Comparison of ENCODE assay signal across 8 cellular contexts in genomic region chr7:101941481-101942383, GRCh38.
DNase-seq lines count a peak whose midpoint lies in the region; ATAC-seq and TF ChIP-seq lines count a peak whose summit lies in the region.

No MANE protein-coding gene starts in this region.

- DNase-seq in GM04503 (ENCODE audit: low read depth): peak; percentile 60
- peak; percentile 74 for DNase-seq in RWPE2 (ENCODE audit: low spot score)
- DNase-seq in sigmoid colon: peak; percentile 86
- no peak for DNase-seq in globus pallidus (ENCODE audit: low spot score)
- no peak for DNase-seq in CD1c-positive myeloid dendritic cell (ENCODE audit: extremely low spot score)
- no peak for DNase-seq in 8988T

- no peak for TF ChIP-seq POLR2A in gastroesophageal sphincter (IDR thresholded peaks at IDR 0.05)
- no peak for TF ChIP-seq POLR2A in sigmoid colon (IDR thresholded peaks at IDR 0.05)

- H3K27me3 ChIP-seq in RWPE2 (ENCODE audit: insufficient read depth, poor library complexity, severe bottlenecking): no peaks in the 10 kb centered on the region
- H3K27me3 ChIP-seq in gastroesophageal sphincter: no peaks in the 10 kb centered on the region
- H3K27me3 ChIP-seq in sigmoid colon: no peaks in the 10 kb centered on the region

- H3K4me1 ChIP-seq in RWPE2 (ENCODE audit: insufficient read depth, poor library complexity, severe bottlenecking) (peaks cover 27% of the 10 kb centered on the region), gastroesophageal sphincter (peaks cover 3 to 88% (median 33%) of the 10 kb centered on the region in 3 donors), sigmoid colon (peaks cover 0 to 92% (median 77%) of the 10 kb centered on the region in 4 donors)

- intact Hi-C loops in sigmoid colon (cut with DNase I): loop anchor here (5.0 kb wide), 1 partner anchor 124 kb away; the partner anchor contains the start of gene CUX1

- H3K36me3 ChIP-seq in RWPE2 (ENCODE audit: low read depth) (no peaks in the 10 kb centered on the region), gastroesophageal sphincter (no peaks in the 10 kb centered on the region), sigmoid colon (no peaks in the 10 kb centered on the region)

- H3K9me3 ChIP-seq in RWPE2 (ENCODE audit: severe bottlenecking): no peaks in the 10 kb centered on the region
- H3K9me3 ChIP-seq in gastroesophageal sphincter: no peaks in the 10 kb centered on the region
- no peaks in the 10 kb centered on the region for H3K9me3 ChIP-seq in sigmoid colon

- no peak overlapping the region for H3K4me3 ChIP-seq in RWPE2 (ENCODE audit: severe bottlenecking)
- H3K4me3 ChIP-seq in gastroesophageal sphincter: no peak overlapping the region
- no peak overlapping the region for H3K4me3 ChIP-seq in sigmoid colon

- TF ChIP-seq EP300 in gastroesophageal sphincter (IDR thresholded peaks at IDR 0.05) (no peak), sigmoid colon (IDR thresholded peaks at IDR 0.05) (peak in 1 of 4 donors; percentile 17)

- ATAC-seq in RWPE2 (ENCODE audit: low read depth) (peak; percentile 96), gastroesophageal sphincter (peak; percentile 91), GM21786 (IDR thresholded peaks at IDR 0.05; ENCODE audit: unreplicated experiment) (no peak)

- peak overlapping the region; percentile 87 for H3K27ac ChIP-seq in RWPE2 (ENCODE audit: poor library complexity, severe bottlenecking)
- peak overlapping the region; percentile 78 to 93 (median 88) for H3K27ac ChIP-seq in gastroesophageal sphincter
- H3K27ac ChIP-seq in sigmoid colon: peak overlapping the region; percentile 82 to 93 (median 86)

- WGBS in gastroesophageal sphincter (ENCODE audit: low coverage in 1 of 2), 2 donors: 22 to 34% methylated on average over 7 to 12 of the region's 12 CpGs
- 44 to 60% methylated on average over 12 of the region's 12 CpGs for WGBS in sigmoid colon, 2 donors

- peak; percentile 51 for TF ChIP-seq CTCF in RWPE2 (IDR thresholded peaks at IDR 0.05; ENCODE audit: poor library complexity, severe bottlenecking)
- peak in 1 of 4 experiments; percentile 39 for TF ChIP-seq CTCF in gastroesophageal sphincter (IDR thresholded peaks at IDR 0.05)
- TF ChIP-seq CTCF in sigmoid colon (IDR thresholded peaks at IDR 0.05): no peak

Comparison
In these comparisons a context has a peak if more than half of its experiments do, and no peak if none do; other contexts are left out.
1. DNase-seq: peak in GM04503 (single experiment), RWPE2 (single experiment) and sigmoid colon (single experiment); none in globus pallidus (single experiment), CD1c-positive myeloid dendritic cell (single experiment) and 8988T (single experiment).
2. Peak in every context shown above with its lines, with median percentiles within 50 percentile points of each other: H3K27ac ChIP-seq.